10 cellular contexts compared by ENCODE assay signal in genomic region chr5:132469380-132470372, GRCh38. TPM values are rescaled to one million over a fixed set of nuclear protein-coding genes. Genes with fewer than 3 reads are reported as not detected.
DNase-seq lines count a peak whose midpoint lies in the region; ATAC-seq, FAIRE-seq and TF ChIP-seq lines count a peak whose summit lies in the region.
"Had no signal": no experiment of that assay in that cellular context is flagged by ENCODE, and none has a peak within 500 bp of the region (broad histone marks: within the 10 kb centered on the region; RNA-seq: fewer than 3 reads in every experiment).

No MANE protein-coding gene starts in this region.

- no peak for FAIRE-seq in HTR-8/SVneo (lab: Jason Lieb, UNC)

- H3K4me3 Mint-ChIP-seq in activated naive CD4-positive, alpha-beta T cell treated with anti-CD3 and anti-CD28 coated beads, Interleukin-2, amount 10 ng/mL, durations not matched to agents 7 days and 5 days = no peak overlapping the region

- no peak overlapping the region for H3K27ac Mint-ChIP-seq in activated naive CD4-positive, alpha-beta T cell treated with anti-CD3 and anti-CD28 coated beads, Interleukin-2, amount 10 ng/mL, durations not matched to agents 7 days and 5 days

- no peaks in the 10 kb centered on the region for H3K27me3 Mint-ChIP-seq in activated naive CD4-positive, alpha-beta T cell treated with anti-CD3 and anti-CD28 coated beads, Interleukin-2, amount 10 ng/mL, durations not matched to agents 7 days and 5 days

- TF ChIP-seq POLR2A in upper lobe of left lung (IDR thresholded peaks at IDR 0.05) = no peak

- peak; percentile 25 for ATAC-seq in left lobe of liver
- ATAC-seq in upper lobe of left lung (ENCODE audit: low FRiP score in 2 of 2) = no peak

- no peaks in the 10 kb centered on the region for H3K27me3 ChIP-seq in upper lobe of left lung
- H3K27me3 ChIP-seq: cardiac muscle cell had no signal

- H3K36me3 ChIP-seq in upper lobe of left lung = peaks cover 0 to 10% (median 0%) of the 10 kb centered on the region in 4 donors
- H3K36me3 ChIP-seq: cardiac muscle cell had no signal

- TF ChIP-seq CTCF in upper lobe of left lung (IDR thresholded peaks at IDR 0.05) = no peak

- no peak overlapping the region for H3K4me3 ChIP-seq in upper lobe of left lung
- H3K4me3 ChIP-seq: cardiac muscle cell had no signal

- peaks cover 98% of the 10 kb centered on the region for H3K4me1 Mint-ChIP-seq in activated naive CD4-positive, alpha-beta T cell treated with anti-CD3 and anti-CD28 coated beads, Interleukin-2, amount 10 ng/mL, durations not matched to agents 7 days and 5 days

- H3K9me3 ChIP-seq in upper lobe of left lung = no peaks in the 10 kb centered on the region

- WGBS in upper lobe of left lung, 2 donors = 79 to 92% methylated on average over 10 of the region's 10 CpGs

- no peak for TF ChIP-seq EP300 in upper lobe of left lung (IDR thresholded peaks at IDR 0.05)

- CTCF ChIA-PET in activated naive CD4-positive, alpha-beta T cell treated with anti-CD3 and anti-CD28 coated beads, Interleukin-2, amount 10 ng/mL, durations not matched to agents 7 days and 5 days (lab: Charles Lee) = interaction anchor here (0.8 to 1.8 kb wide), 9 partner anchors 9 to 74 kb away, joined by 3 to 9 read pairs (median 4); partner anchors contain the start of gene IRF1

- peaks cover 35% of the 10 kb centered on the region for H3K36me3 Mint-ChIP-seq in activated naive CD4-positive, alpha-beta T cell treated with anti-CD3 and anti-CD28 coated beads, Interleukin-2, amount 10 ng/mL, durations not matched to agents 7 days and 5 days

- H3K9me3 Mint-ChIP-seq in activated naive CD4-positive, alpha-beta T cell treated with anti-CD3 and anti-CD28 coated beads, Interleukin-2, amount 10 ng/mL, durations not matched to agents 7 days and 5 days = no peaks in the 10 kb centered on the region

- H3K27ac ChIP-seq in upper lobe of left lung = peak overlapping the region; percentile 28 to 69 (median 44)
- H3K27ac ChIP-seq: cardiac muscle cell had no signal

- peak; percentile 11 for DNase-seq in activated naive CD4-positive, alpha-beta T cell treated with anti-CD3 and anti-CD28 coated beads, Interleukin-2, amount 10 ng/mL, durations not matched to agents 7 days and 5 days
- no peak for DNase-seq in activated naive CD4-positive, alpha-beta T cell (lab: John Stamatoyannopoulos, UW)
- DNase-seq in SW480 (ENCODE audit: low spot score) = peak; percentile 38
- DNase-seq in left lobe of liver (ENCODE audit: low spot score) = no peak
- DNase-seq in upper lobe of left lung = no peak
- no peak for DNase-seq in NCI-H2227 (lab: John Stamatoyannopoulos, UW; ENCODE audit: unreplicated experiment)
- DNase-seq in iPS-NIHi11 (ENCODE audit: low spot score) = no peak
- DNase-seq in HTR-8/SVneo (ENCODE audit: insufficient read length, low spot score) = no peak
- DNase-seq: KBM-7 had no signal

- peaks cover 48 to 71% (median 59%) of the 10 kb centered on the region in 4 donors for H3K4me1 ChIP-seq in upper lobe of left lung

RNA-seq across cellular contexts. Expression of gene IRF1, which starts 20.9 kb away (rescaled TPM):
- total RNA-seq in left lobe of liver = 24.8 TPM
- total RNA-seq in upper lobe of left lung = 10 to 100 TPM; 42.1 to 94.3 (median 79.3) TPM

Comparison
In these comparisons a context has a peak if more than half of its experiments do, and no peak if none do; other contexts are left out.
1. DNase-seq: peak in activated naive CD4-positive, alpha-beta T cell treated with anti-CD3 and anti-CD28 coated beads, Interleukin-2, amount 10 ng/mL, durations not matched to agents 7 days and 5 days (single experiment) and SW480 (single experiment); none in activated naive CD4-positive, alpha-beta T cell (0 of 4), left lobe of liver (single experiment), upper lobe of left lung (0 of 2), NCI-H2227 (single experiment), iPS-NIHi11 (single experiment) and HTR-8/SVneo (single experiment).